ENCODE assay signal across 11 cellular contexts in the genomic region with DNA sequence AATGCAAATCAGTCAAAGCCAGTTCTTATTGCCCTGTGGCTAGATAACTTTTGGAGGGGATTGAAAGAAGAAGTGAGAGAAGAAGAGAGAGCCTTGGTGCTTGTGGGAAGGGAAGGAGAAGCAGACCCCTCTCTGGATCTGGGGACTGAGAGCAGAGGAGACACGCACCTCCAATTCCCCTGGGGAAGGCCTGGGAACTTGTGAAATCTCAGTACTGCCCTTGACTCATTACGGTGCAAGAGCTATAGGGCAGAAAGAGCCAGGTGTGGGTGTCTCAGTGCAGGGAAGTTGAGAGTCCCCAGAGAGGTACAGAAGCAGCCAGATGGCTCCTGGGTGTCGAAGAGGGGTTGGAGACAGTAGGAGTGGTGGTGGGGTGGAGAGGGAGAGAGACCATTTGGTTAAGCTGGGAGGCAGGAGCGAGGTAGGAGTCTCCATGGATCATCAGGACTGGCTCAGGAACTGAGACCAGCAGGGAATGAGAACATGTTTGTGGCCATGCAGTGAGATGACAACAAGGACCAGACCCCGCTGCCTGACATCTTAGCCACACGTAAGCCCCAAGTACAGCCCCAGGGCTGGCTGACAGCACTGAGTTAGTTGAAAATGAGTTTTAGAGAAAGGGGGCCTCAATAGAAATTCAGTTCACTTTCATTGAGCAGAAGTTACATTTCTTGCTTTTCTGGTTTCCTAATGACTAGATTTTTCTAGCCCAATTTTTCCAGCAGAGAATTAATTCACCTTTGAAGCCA.
DNase-seq lines count a peak whose midpoint lies in the region; ATAC-seq and TF ChIP-seq lines count a peak whose summit lies in the region.
"Had no signal": no experiment of that assay in that cellular context is flagged by ENCODE, and none has a peak within 500 bp of the region (broad histone marks: within the 10 kb centered on the region; RNA-seq: fewer than 3 reads in every experiment).

No MANE protein-coding gene starts in this region.

- no peak overlapping the region for H3K4me3 Mint-ChIP-seq in osteocyte (ENCODE audit: unreplicated experiment)
- H3K4me3 Mint-ChIP-seq: activated naive CD8-positive, alpha-beta T cell had no signal

- H3K27me3 ChIP-seq in DOHH2 (ENCODE audit: control insufficient read depth, low read length) = no peaks in the 10 kb centered on the region

- H3K79me2 ChIP-seq in DOHH2 (ENCODE audit: control insufficient read depth, low read length) = no peaks in the 10 kb centered on the region

- H3K4me2 ChIP-seq in DOHH2 (ENCODE audit: low read length) = peak overlapping the region; percentile 84

- peak overlapping the region; percentile 94 for H3K27ac ChIP-seq in DOHH2 (ENCODE audit: low read depth, low read length)
- H3K27ac ChIP-seq: prostate gland had no signal

- H3K36me3 Mint-ChIP-seq in osteocyte (ENCODE audit: unreplicated experiment) = no peaks in the 10 kb centered on the region

- peaks cover 58% of the 10 kb centered on the region for H3K4me1 ChIP-seq in DOHH2 (ENCODE audit: control insufficient read depth, low read length)
- H3K4me1 ChIP-seq: prostate gland had no signal

- no peak for TF ChIP-seq POLR2A in lower leg skin (IDR thresholded peaks at IDR 0.05)

- H3K36me3 ChIP-seq in DOHH2 (ENCODE audit: control insufficient read depth, low read length) = no peaks in the 10 kb centered on the region
- H3K36me3 ChIP-seq: prostate gland had no signal

- intact Hi-C loops in lower leg skin (cut with DNase I; ENCODE audit: low total_unique reads) = loop anchor here (10.0 kb wide), 1 partner anchor 152 kb away; no protein-coding TSS in a partner anchor

- no peaks in the 10 kb centered on the region for H4K20me1 ChIP-seq in DOHH2 (ENCODE audit: control insufficient read depth, insufficient read depth, low read depth, low read length)

- H3K9me2 ChIP-seq in DOHH2 (replicated peaks; ENCODE audit: control insufficient read depth, low read length) = no peaks in the 10 kb centered on the region

- H3K4me1 Mint-ChIP-seq in osteocyte (ENCODE audit: unreplicated experiment) = no peaks in the 10 kb centered on the region

- peak; percentile 86 for ATAC-seq in GM19043 (IDR thresholded peaks at IDR 0.05; ENCODE audit: low read depth, unreplicated experiment)
- peak; percentile 91 for ATAC-seq in HG02759 (IDR thresholded peaks at IDR 0.05; ENCODE audit: unreplicated experiment)
- ATAC-seq in HG03571 (IDR thresholded peaks at IDR 0.05; ENCODE audit: unreplicated experiment) = peak; percentile 91

- peaks cover 23% of the 10 kb centered on the region for H3F3A ChIP-seq in DOHH2 (ENCODE audit: control insufficient read depth, insufficient read depth)

- H3K27me3 Mint-ChIP-seq in osteocyte (ENCODE audit: unreplicated experiment) = no peaks in the 10 kb centered on the region
- H3K27me3 Mint-ChIP-seq: activated naive CD8-positive, alpha-beta T cell had no signal

- DNase-seq in lower leg skin (ENCODE audit: low spot score in 2 of 2) (no peak), osteocyte (ENCODE audit: extremely low spot score, unreplicated experiment) (no peak), NCI-H69 (lab: John Stamatoyannopoulos, UW) (no peak), COR-L47 (lab: John Stamatoyannopoulos, UW) (no peak)
- DNase-seq: NCI-H345 had no signal

- TF ChIP-seq CTCF in DOHH2 (IDR thresholded peaks at IDR 0.05; ENCODE audit: low read depth, low read length, poor library complexity, severe bottlenecking) = no peak
- no peak for TF ChIP-seq CTCF in lower leg skin (IDR thresholded peaks at IDR 0.05)
- TF ChIP-seq CTCF in osteocyte (IDR thresholded peaks at IDR 0.05) = no peak

- H3K4me3 ChIP-seq in DOHH2 (ENCODE audit: low read length) (peak overlapping the region; percentile 63), lower leg skin (ENCODE audit: low read depth, poor library complexity, severe bottlenecking) (no peak overlapping the region)
- H3K4me3 ChIP-seq: prostate gland had no signal

- WGBS in lower leg skin, 2 donors = 56 to 57% methylated on average over 6 of the region's 6 CpGs

- H3K9me3 Mint-ChIP-seq in osteocyte (ENCODE audit: unreplicated experiment) = peaks cover 13% of the 10 kb centered on the region

- H3K27ac Mint-ChIP-seq in osteocyte (ENCODE audit: unreplicated experiment) = no peak overlapping the region
- H3K27ac Mint-ChIP-seq: activated naive CD8-positive, alpha-beta T cell had no signal

- H3K9me3 ChIP-seq in DOHH2 (ENCODE audit: control insufficient read depth, insufficient read depth, low read length) = peaks cover 39% of the 10 kb centered on the region
- H3K9me3 ChIP-seq: prostate gland had no signal
